In the genomic region with DNA sequence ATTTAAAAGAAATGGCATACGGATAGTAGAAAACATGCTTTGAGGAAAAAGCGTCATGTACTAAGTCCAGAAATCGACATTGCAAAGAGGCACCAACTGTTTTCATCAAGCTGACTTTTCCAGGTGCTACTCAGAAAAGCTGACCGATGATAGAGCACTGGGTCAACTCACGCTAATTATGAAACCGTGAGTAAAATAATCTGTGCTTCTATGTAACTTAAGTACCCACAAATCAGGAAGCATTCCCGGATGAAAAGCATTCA, we compare ENCODE assay signal across 8 cellular contexts. TPM values are rescaled to one million over a fixed set of nuclear protein-coding genes. Genes with fewer than 3 reads are reported as not detected.
A peak's percentile ranks its signal among the peaks of the same experiment; 100 is the strongest.
DNase-seq lines count a peak whose midpoint lies in the region; ATAC-seq and TF ChIP-seq lines count a peak whose summit lies in the region.

No MANE protein-coding gene starts in this region.

- H3K4me1 ChIP-seq in tibial nerve, result peaks cover 0 to 18% (median 1%) of the 10 kb centered on the region in 4 donors

- peak overlapping the region; percentile 90 for H3K27ac ChIP-seq in angular gyrus (ENCODE audit: low read depth, low read length)
- peak overlapping the region; percentile 52 to 90 (median 86) for H3K27ac ChIP-seq in tibial nerve

- H3K36me3 ChIP-seq in tibial nerve, result peaks cover 0 to 4% (median 0%) of the 10 kb centered on the region in 3 donors

- no peak for TF ChIP-seq POLR2A in tibial nerve (IDR thresholded peaks at IDR 0.05)

- DNase-seq in AG10803 (ENCODE audit: low read depth) (no peak), left colon (no peak), tibial nerve (ENCODE audit: low spot score in 2 of 2) (no peak), GOT3 (lab: John Stamatoyannopoulos, UW) (no peak)
- no peak for DNase-seq in activated CD4-positive, alpha-beta T cell treated with anti-CD3 and anti-CD28 coated beads for 48 hours

- intact Hi-C loops in left colon (cut with DNase I, micrococcal nuclease), result loop anchor here in 1 of 2 donors (5.0 kb wide), 1 partner anchor 47 kb away; the partner anchor contains the start of gene DUSP19

- ATAC-seq in GM19043 (IDR thresholded peaks at IDR 0.05; ENCODE audit: low read depth, unreplicated experiment), result peak; percentile 33
- peak; percentile 30 for ATAC-seq in HG03196 (IDR thresholded peaks at IDR 0.05; ENCODE audit: unreplicated experiment)
- ATAC-seq in left colon, result peak; percentile 35

- TF ChIP-seq CTCF in AG10803 (conservative IDR thresholded peaks at IDR 0.05; ENCODE audit: low read length), result no peak
- no peak for TF ChIP-seq CTCF in tibial nerve (IDR thresholded peaks at IDR 0.05)

- H3K27me3 ChIP-seq in tibial nerve, result no peaks in the 10 kb centered on the region

- no peak for TF ChIP-seq EP300 in tibial nerve (IDR thresholded peaks at IDR 0.05)

- no peaks in the 10 kb centered on the region for H3K9me3 ChIP-seq in tibial nerve

- WGBS in tibial nerve, 2 donors, result 1% methylated on average over 7 of the region's 7 CpGs

- peak overlapping the region; percentile 93 for H3K4me3 ChIP-seq in AG10803 (ENCODE audit: low read length)
- H3K4me3 ChIP-seq in tibial nerve, result peak overlapping the region; percentile 67 to 84 (median 77)

RNA-seq across cellular contexts. Expression of gene NUP35, which starts 0.4 kb away (rescaled TPM):
- total RNA-seq in left colon (10 to 100 TPM in 1 of 2 donors, 1 to 10 TPM in 1; 7.7 to 11.0 TPM), tibial nerve (10 to 100 TPM in 3 of 4 donors, 1 to 10 TPM in 1; 8.7 to 27.0 (median 15.6) TPM)

RNA-seq across cellular contexts. Expression of gene DUSP19, which starts 45.3 kb away (rescaled TPM):
- total RNA-seq in left colon, result 1 to 10 TPM; 1.0 to 2.4 TPM
- 1 to 10 TPM in 3 of 4 donors, under 1 TPM in 1; 0.90 to 3.1 (median 2.0) TPM for total RNA-seq in tibial nerve
